In the genomic region with DNA sequence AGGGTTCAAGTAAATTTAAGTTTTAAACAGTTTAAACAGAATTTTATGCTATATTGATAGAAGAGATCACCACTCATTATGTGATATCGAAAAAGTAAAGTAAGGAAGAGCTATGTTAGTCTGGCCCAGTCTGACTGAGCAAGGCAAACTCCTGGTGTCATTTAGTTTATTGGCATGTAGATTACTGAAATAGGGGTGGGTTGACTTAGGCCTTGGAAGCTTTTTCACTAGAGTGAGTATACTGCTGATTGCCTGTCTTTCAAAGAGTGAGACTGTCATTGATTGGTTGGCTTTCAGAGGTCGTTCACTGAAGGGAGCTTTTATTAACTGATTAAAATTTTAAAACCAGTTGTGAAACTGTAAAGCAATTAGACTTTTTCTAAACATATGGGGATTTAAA, we compare ENCODE assay signal across 18 cellular contexts.
DNase-seq lines count a peak whose midpoint lies in the region; ATAC-seq, FAIRE-seq and TF ChIP-seq lines count a peak whose summit lies in the region.
"Had no signal": no experiment of that assay in that cellular context is flagged by ENCODE, and none has a peak within 500 bp of the region (broad histone marks: within the 10 kb centered on the region; RNA-seq: fewer than 3 reads in every experiment).

No MANE protein-coding gene starts in this region.

- intact Hi-C loops in Calu3 (cut with micrococcal nuclease; ENCODE audit: unreplicated experiment), result loop anchor here (5.0 kb wide), 7 partner anchors 339 to 789 kb away; no protein-coding TSS in a partner anchor

- BruUV-seq in Calu3 (replicated peaks; lab: Mats Ljungman, UMichigan), result no TSS peak

- H3K9me3 ChIP-seq in small intestine (ENCODE audit: control insufficient read depth, low read depth), result no peaks in the 10 kb centered on the region
- H3K9me3 ChIP-seq in Peyer's patch, result no peaks in the 10 kb centered on the region
- H3K9me3 ChIP-seq: BLaER1 treated with 17β-estradiol and CSF1 and Interleukin-3, amounts not matched to agents 10 nM and 100 nM; HAP-1 had no signal

- H3K4me3 ChIP-seq in small intestine (ENCODE audit: low read depth in 1 of 2, low read length in 2 of 2) (no peak overlapping the region), Peyer's patch (no peak overlapping the region)
- H3K4me3 ChIP-seq: BLaER1 treated with 17β-estradiol and CSF1 and Interleukin-3, amounts not matched to agents 10 nM and 100 nM; HAP-1; K562 had no signal

- FAIRE-seq in small intestine (lab: Jason Lieb, UNC), result no peak
- FAIRE-seq: GM12892, GM18507, HTR-8/SVneo, K562 had no signal

- 55 to 84% (median 57%) methylated on average over 2 of the region's 2 CpGs for WGBS in small intestine, 3 donors

- H3K4me3 Mint-ChIP-seq in Calu3 (ENCODE audit: low read depth, unreplicated experiment), result no peak overlapping the region
- H3K4me3 Mint-ChIP-seq: B cell; CD8-positive, alpha-beta T cell had no signal

- DNase-seq in Calu3 (no peak), NCI-H69 (lab: John Stamatoyannopoulos, UW) (peak; percentile 18), iPS-NIHi11 (ENCODE audit: low spot score) (peak; percentile 16), small intestine (peak; percentile 7), Peyer's patch (no peak)
- DNase-seq in activated CD4-positive, alpha-beta T cell treated with anti-CD3 and anti-CD28 coated beads for 48 hours, result no peak
- DNase-seq: CD8-positive, alpha-beta T cell; DMS 273 treated with DMSO at 0.1 percent for 48 hours; GDM1; IMR-90 had no signal

- H3K27me3 ChIP-seq in small intestine (ENCODE audit: control insufficient read depth in 2 of 2, insufficient read depth in 2 of 2, low read length in 2 of 2) (no peaks in the 10 kb centered on the region), Peyer's patch (no peaks in the 10 kb centered on the region)
- H3K27me3 ChIP-seq: BLaER1 treated with 17β-estradiol and CSF1 and Interleukin-3, amounts not matched to agents 10 nM and 100 nM had no signal

- H3K4me1 ChIP-seq in small intestine (ENCODE audit: control insufficient read depth in 2 of 2, insufficient read depth in 1 of 2, low read depth in 1 of 2, low read length in 1 of 2) (no peaks in the 10 kb centered on the region), Peyer's patch (no peaks in the 10 kb centered on the region)
- H3K4me1 ChIP-seq: BLaER1 treated with 17β-estradiol and CSF1 and Interleukin-3, amounts not matched to agents 10 nM and 100 nM had no signal

- no peaks in the 10 kb centered on the region for H3K27me3 Mint-ChIP-seq in Calu3 (ENCODE audit: unreplicated experiment)
- H3K27me3 Mint-ChIP-seq: B cell had no signal

- H3K9me3 Mint-ChIP-seq in Calu3 (ENCODE audit: low read depth, unreplicated experiment), result no peaks in the 10 kb centered on the region
- H3K9me3 Mint-ChIP-seq: CD8-positive, alpha-beta T cell had no signal

- peaks cover 19% of the 10 kb centered on the region for H3K36me3 Mint-ChIP-seq in Calu3 (ENCODE audit: insufficient read depth, unreplicated experiment)
- H3K36me3 Mint-ChIP-seq: CD8-positive, alpha-beta T cell had no signal

- no peak for ATAC-seq in HG02610 (IDR thresholded peaks at IDR 0.05; ENCODE audit: unreplicated experiment)
- ATAC-seq: CD8-positive, alpha-beta T cell; K562 had no signal

- TF ChIP-seq CTCF in Calu3 (IDR thresholded peaks at IDR 0.05; ENCODE audit: unreplicated experiment), result no peak
- TF ChIP-seq CTCF in Peyer's patch (IDR thresholded peaks at IDR 0.05), result no peak

- H3K27ac Mint-ChIP-seq in Calu3 (ENCODE audit: unreplicated experiment), result peak overlapping the region; percentile 48
- H3K27ac Mint-ChIP-seq: B cell; CD8-positive, alpha-beta T cell had no signal

- CTCF ChIA-PET in Calu3 (lab: Charles Lee), result interaction anchor here (0.5 kb wide), 1 partner anchor 269 kb away, joined by 3 read pairs; no protein-coding TSS in a partner anchor

- H3K27ac ChIP-seq in small intestine (ENCODE audit: low read depth in 1 of 2, low read length in 1 of 2), result no peak overlapping the region
- H3K27ac ChIP-seq in Peyer's patch, result no peak overlapping the region
- H3K27ac ChIP-seq: BLaER1 treated with 17β-estradiol and CSF1 and Interleukin-3, amounts not matched to agents 10 nM and 100 nM had no signal

- TF ChIP-seq POLR2A in Peyer's patch (IDR thresholded peaks at IDR 0.05), result no peak

- peaks cover 41% of the 10 kb centered on the region for H3K4me1 Mint-ChIP-seq in Calu3 (ENCODE audit: low read depth, unreplicated experiment)
- H3K4me1 Mint-ChIP-seq: B cell had no signal

- H3K36me3 ChIP-seq in small intestine (ENCODE audit: control insufficient read depth in 2 of 2, insufficient read depth in 2 of 2, low read length in 2 of 2) (no peaks in the 10 kb centered on the region), Peyer's patch (no peaks in the 10 kb centered on the region)
- H3K36me3 ChIP-seq: BLaER1 treated with 17β-estradiol and CSF1 and Interleukin-3, amounts not matched to agents 10 nM and 100 nM; HAP-1 had no signal

Comparison
In these comparisons a context has a peak if more than half of its experiments do, and no peak if none do; other contexts are left out.
1. DNase-seq: peak in NCI-H69 (single experiment), iPS-NIHi11 (single experiment) and small intestine (single experiment); none in Calu3 (single experiment), activated CD4-positive, alpha-beta T cell treated with anti-CD3 and anti-CD28 coated beads for 48 hours (single experiment) and Peyer's patch (0 of 3).